In genomic region chr22:43754176-43754575, GRCh38 we compare ENCODE assay signal across 7 cellular contexts. TPM values are rescaled to one million over a fixed set of nuclear protein-coding genes. Genes with fewer than 3 reads are reported as not detected.
"Had no signal": no experiment of that assay in that cellular context is flagged by ENCODE, and none has a peak within 500 bp of the region (broad histone marks: within the 10 kb centered on the region; RNA-seq: fewer than 3 reads in every experiment).

No MANE protein-coding gene starts in this region.

- H3K4me3 Mint-ChIP-seq: IgD-negative memory B cell had no signal

- DNase-seq: IMR-90, KBM-7 had no signal

- H3K4me3 ChIP-seq: K562 had no signal

- H3K27ac ChIP-seq: HL-60 had no signal

- H3K27ac Mint-ChIP-seq: IgD-negative memory B cell had no signal

- ATAC-seq: HepG2, K562 had no signal

- H3K4me1 Mint-ChIP-seq: IgD-negative memory B cell had no signal

RNA-seq across cellular contexts. Expression of gene EFCAB6, which starts 57.9 kb away (rescaled TPM):
- total RNA-seq: HepG2, HT1080, K562 had no signal
- polyA plus RNA-seq: HepG2, IgD-negative memory B cell had no signal
